Comparison of ENCODE assay signal across 14 cellular contexts in the genomic region with DNA sequence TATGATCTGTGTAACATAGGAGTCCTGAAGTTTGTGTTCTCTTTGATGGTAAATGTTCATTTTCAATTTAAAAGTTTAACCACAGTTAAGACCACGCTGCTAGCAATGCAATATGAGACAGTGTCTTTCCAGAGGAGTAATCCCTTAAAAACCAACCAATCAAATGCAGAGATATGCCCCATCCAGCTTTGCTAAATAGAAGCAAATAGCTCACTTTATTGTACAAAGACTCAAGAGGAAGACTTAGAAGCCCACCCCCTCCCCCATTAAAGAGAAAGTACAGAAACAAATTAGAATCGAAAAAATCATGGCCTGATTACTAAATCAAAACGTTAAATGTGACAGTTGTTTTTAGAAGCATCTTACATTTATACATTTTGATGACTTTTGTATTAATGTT. TPM values are rescaled to one million over a fixed set of nuclear protein-coding genes. Genes with fewer than 3 reads are reported as not detected.
DNase-seq lines count a peak whose midpoint lies in the region; ATAC-seq and TF ChIP-seq lines count a peak whose summit lies in the region.
"Had no signal": no experiment of that assay in that cellular context is flagged by ENCODE, and none has a peak within 500 bp of the region (broad histone marks: within the 10 kb centered on the region; RNA-seq: fewer than 3 reads in every experiment).

No MANE protein-coding gene starts in this region.

- H3K9me3 Mint-ChIP-seq in Calu3 (ENCODE audit: low read depth, unreplicated experiment) = no peaks in the 10 kb centered on the region
- no peaks in the 10 kb centered on the region for H3K9me3 Mint-ChIP-seq in natural killer cell treated with Interleukin-12 subunit alpha and Interleukin-12 subunit beta and Interleukin-15 and Interleukin-18, amount 100 ng/mL, for 72 hours
- H3K9me3 Mint-ChIP-seq in activated CD8-positive, alpha-beta memory T cell treated with anti-CD3 and anti-CD28 coated beads, Interleukin-2, amount 10 ng/mL, durations not matched to agents 7 days and 5 days (ENCODE audit: low read depth) = no peaks in the 10 kb centered on the region
- H3K9me3 Mint-ChIP-seq: activated naive CD4-positive, alpha-beta T cell treated with anti-CD3 and anti-CD28 coated beads, Interleukin-2, amount 50 U/mL, for 72 hours had no signal

- peaks cover 12% of the 10 kb centered on the region; the same call in 1 of the 2 replicates for H4K20me1 ChIP-seq in SU-DHL-6 (ENCODE audit: low read depth, low read length)

- H3K27me3 ChIP-seq in HUES64 (ENCODE audit: insufficient read depth, low read length) = peaks cover 60% of the 10 kb centered on the region
- H3K27me3 ChIP-seq in SU-DHL-6 (ENCODE audit: low read length) = no peaks in the 10 kb centered on the region
- H3K27me3 ChIP-seq: cardiac muscle cell had no signal

- H3K79me2 ChIP-seq in SU-DHL-6 (ENCODE audit: insufficient read depth, low read length) = peaks cover 35% of the 10 kb centered on the region

- peaks cover 26% of the 10 kb centered on the region for H3K4me1 ChIP-seq in HUES64 (ENCODE audit: insufficient read depth, low read length)

- TF ChIP-seq CTCF in Calu3 (IDR thresholded peaks at IDR 0.05; ENCODE audit: unreplicated experiment) (no peak), SU-DHL-6 (IDR thresholded peaks at IDR 0.05; ENCODE audit: insufficient read depth, low read length, poor library complexity, severe bottlenecking) (no peak), coronary artery (IDR thresholded peaks at IDR 0.05) (no peak)

- H3K9me3 ChIP-seq in HUES64 (ENCODE audit: insufficient read depth, low read depth, low read length) (no peaks in the 10 kb centered on the region), SU-DHL-6 (ENCODE audit: insufficient read depth, low read length) (no peaks in the 10 kb centered on the region)

- CTCF ChIA-PET in Calu3 (lab: Charles Lee) = interaction anchor here (1.1 kb wide), 1 partner anchor 102 kb away, joined by 4 read pairs; no protein-coding TSS in a partner anchor
- CTCF ChIA-PET in activated CD8-positive, alpha-beta memory T cell treated with anti-CD3 and anti-CD28 coated beads, Interleukin-2, amount 10 ng/mL, durations not matched to agents 7 days and 5 days (lab: Charles Lee) = interaction anchor here (1.0 kb wide), 1 partner anchor 53 kb away, joined by 3 read pairs; no protein-coding TSS in a partner anchor

- peak overlapping the region; percentile 96 for H3K4me3 Mint-ChIP-seq in Calu3 (ENCODE audit: low read depth, unreplicated experiment)
- peak overlapping the region; percentile 34 for H3K4me3 Mint-ChIP-seq in natural killer cell treated with Interleukin-12 subunit alpha and Interleukin-12 subunit beta and Interleukin-15 and Interleukin-18, amount 100 ng/mL, for 72 hours
- H3K4me3 Mint-ChIP-seq in activated CD8-positive, alpha-beta memory T cell treated with anti-CD3 and anti-CD28 coated beads, Interleukin-2, amount 10 ng/mL, durations not matched to agents 7 days and 5 days = no peak overlapping the region

- no peak for DNase-seq in Calu3
- no peak for DNase-seq in natural killer cell treated with Interleukin-12 subunit alpha and Interleukin-12 subunit beta and Interleukin-15 and Interleukin-18, amount 100 ng/mL, for 72 hours (ENCODE audit: low spot score)
- DNase-seq in activated CD8-positive, alpha-beta memory T cell treated with anti-CD3 and anti-CD28 coated beads, Interleukin-2, amount 10 ng/mL, durations not matched to agents 7 days and 5 days = no peak
- no peak for DNase-seq in coronary artery (ENCODE audit: low spot score)
- DNase-seq: foreskin fibroblast, GDM1, immature natural killer cell, NCI-H1048 had no signal

- no peaks in the 10 kb centered on the region for H3K27me3 Mint-ChIP-seq in Calu3 (ENCODE audit: unreplicated experiment)
- no peaks in the 10 kb centered on the region for H3K27me3 Mint-ChIP-seq in natural killer cell treated with Interleukin-12 subunit alpha and Interleukin-12 subunit beta and Interleukin-15 and Interleukin-18, amount 100 ng/mL, for 72 hours
- H3K27me3 Mint-ChIP-seq in activated CD8-positive, alpha-beta memory T cell treated with anti-CD3 and anti-CD28 coated beads, Interleukin-2, amount 10 ng/mL, durations not matched to agents 7 days and 5 days = peaks cover 3% of the 10 kb centered on the region

- WGBS in HUES64 = 6% methylated on average over 1 of the region's 3 CpGs

- H3K4me2 ChIP-seq in SU-DHL-6 (ENCODE audit: low read depth, low read length, poor library complexity, severe bottlenecking) = peak overlapping the region; percentile 93

- H3K4me3 ChIP-seq in HUES64 (ENCODE audit: low read length) = peak overlapping the region; percentile 21; the same call in 1 of the 2 replicates
- no peak overlapping the region for H3K4me3 ChIP-seq in SU-DHL-6 (ENCODE audit: insufficient read depth, low read length, poor library complexity, severe bottlenecking)
- H3K4me3 ChIP-seq in coronary artery = no peak overlapping the region

- H3F3A ChIP-seq in SU-DHL-6 (ENCODE audit: insufficient read depth) = no peaks in the 10 kb centered on the region

- H3K27ac ChIP-seq in HUES64 (ENCODE audit: low read depth, low read length) (no peak overlapping the region), SU-DHL-6 (ENCODE audit: low read depth, low read length) (no peak overlapping the region), coronary artery (no peak overlapping the region)
- H3K27ac ChIP-seq: cardiac muscle cell had no signal

- no peaks in the 10 kb centered on the region for H3K9me2 ChIP-seq in SU-DHL-6 (replicated peaks; ENCODE audit: insufficient read depth, low read length)

- no TSS peak for BruUV-seq in Calu3 (replicated peaks; lab: Mats Ljungman, UMichigan)

- peak overlapping the region; percentile 18 for H3K27ac Mint-ChIP-seq in Calu3 (ENCODE audit: unreplicated experiment)
- peak overlapping the region; percentile 85 to 93 for H3K27ac Mint-ChIP-seq in natural killer cell treated with Interleukin-12 subunit alpha and Interleukin-12 subunit beta and Interleukin-15 and Interleukin-18, amount 100 ng/mL, for 72 hours
- no peak overlapping the region for H3K27ac Mint-ChIP-seq in activated CD8-positive, alpha-beta memory T cell treated with anti-CD3 and anti-CD28 coated beads, Interleukin-2, amount 10 ng/mL, durations not matched to agents 7 days and 5 days

- H3K9ac ChIP-seq in HUES64 (ENCODE audit: low read depth, low read length) (no peak overlapping the region), SU-DHL-6 (ENCODE audit: low read length) (no peak overlapping the region)

- H3K36me3 ChIP-seq in HUES64 (ENCODE audit: insufficient read depth, low read length) (no peaks in the 10 kb centered on the region), SU-DHL-6 (ENCODE audit: low read length) (no peaks in the 10 kb centered on the region)
- H3K36me3 ChIP-seq: cardiac muscle cell had no signal

- H3K36me3 Mint-ChIP-seq in Calu3 (ENCODE audit: insufficient read depth, unreplicated experiment) = peaks cover 45% of the 10 kb centered on the region
- H3K36me3 Mint-ChIP-seq in natural killer cell treated with Interleukin-12 subunit alpha and Interleukin-12 subunit beta and Interleukin-15 and Interleukin-18, amount 100 ng/mL, for 72 hours = peaks cover 6% of the 10 kb centered on the region
- peaks cover 3% of the 10 kb centered on the region for H3K36me3 Mint-ChIP-seq in activated CD8-positive, alpha-beta memory T cell treated with anti-CD3 and anti-CD28 coated beads, Interleukin-2, amount 10 ng/mL, durations not matched to agents 7 days and 5 days
- H3K36me3 Mint-ChIP-seq: CD14-positive monocyte, immature natural killer cell had no signal

- H2AFZ ChIP-seq in SU-DHL-6 (ENCODE audit: low read depth, low read length, severe bottlenecking) = no peak overlapping the region

- H3K4me1 Mint-ChIP-seq in Calu3 (ENCODE audit: low read depth, unreplicated experiment) = peaks cover 8% of the 10 kb centered on the region
- H3K4me1 Mint-ChIP-seq in natural killer cell treated with Interleukin-12 subunit alpha and Interleukin-12 subunit beta and Interleukin-15 and Interleukin-18, amount 100 ng/mL, for 72 hours (ENCODE audit: low read depth in 2 of 2) = peaks cover 16 to 17% of the 10 kb centered on the region in 2 donors
- peaks cover 17% of the 10 kb centered on the region for H3K4me1 Mint-ChIP-seq in activated CD8-positive, alpha-beta memory T cell treated with anti-CD3 and anti-CD28 coated beads, Interleukin-2, amount 10 ng/mL, durations not matched to agents 7 days and 5 days

- no peak for ATAC-seq in natural killer cell treated with Interleukin-12 subunit alpha and Interleukin-12 subunit beta and Interleukin-15 and Interleukin-18, amount 100 ng/mL, for 72 hours
- ATAC-seq in activated CD8-positive, alpha-beta memory T cell treated with anti-CD3 and anti-CD28 coated beads, Interleukin-2, amount 10 ng/mL, durations not matched to agents 7 days and 5 days = no peak
- ATAC-seq in HG02938 (IDR thresholded peaks at IDR 0.05; ENCODE audit: unreplicated experiment) = no peak
- ATAC-seq: activated naive CD4-positive, alpha-beta T cell treated with anti-CD3 and anti-CD28 coated beads, Interleukin-2, amount 50 U/mL, for 72 hours had no signal

- intact Hi-C loops in Calu3 (cut with micrococcal nuclease; ENCODE audit: unreplicated experiment) = no loop called here

RNA-seq across cellular contexts. Expression of gene ANP32A, which starts 2.1 kb away (rescaled TPM):
- total RNA-seq in Calu3 (2022) = 250 and 267 TPM in 2 replicates
- 281 TPM for polyA plus RNA-seq in HUES64 (2013, experiment 1 of 2)
- polyA plus RNA-seq in HUES64 (2013, experiment 2 of 2) = 272 TPM
- 100 to 1,000 TPM; 208 to 278 TPM for total RNA-seq in natural killer cell treated with Interleukin-12 subunit alpha and Interleukin-12 subunit beta and Interleukin-15 and Interleukin-18, amount 100 ng/mL, for 72 hours
- total RNA-seq in activated CD8-positive, alpha-beta memory T cell treated with anti-CD3 and anti-CD28 coated beads, Interleukin-2, amount 10 ng/mL, durations not matched to agents 7 days and 5 days = 100 to 1,000 TPM; 196 to 320 TPM
